Comparison of ENCODE assay signal across 26 cellular contexts in the genomic region with DNA sequence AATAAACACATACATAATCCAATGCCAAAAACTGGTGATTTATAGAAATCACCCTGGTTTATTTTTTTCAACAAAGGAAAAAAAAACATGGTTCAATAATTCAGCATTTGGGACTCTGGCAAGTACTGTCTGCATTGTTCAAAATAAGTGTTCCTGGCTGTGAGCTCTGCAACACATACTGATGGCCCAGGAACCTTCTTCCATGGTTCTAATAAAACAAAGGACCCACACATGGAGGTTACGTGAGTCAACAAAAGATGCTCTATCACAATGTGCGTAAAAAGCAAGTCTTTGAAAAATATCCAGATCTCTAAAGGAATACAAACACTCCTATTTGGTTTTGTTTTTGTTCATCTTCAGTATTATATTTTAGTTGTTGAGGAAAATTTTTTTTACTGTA. TPM values are rescaled to one million over a fixed set of nuclear protein-coding genes. Genes with fewer than 3 reads are reported as not detected.
DNase-seq lines count a peak whose midpoint lies in the region; ATAC-seq, FAIRE-seq and TF ChIP-seq lines count a peak whose summit lies in the region.
"Had no signal": no experiment of that assay in that cellular context is flagged by ENCODE, and none has a peak within 500 bp of the region (broad histone marks: within the 10 kb centered on the region; RNA-seq: fewer than 3 reads in every experiment).

No MANE protein-coding gene starts in this region.

- H3K9me3 Mint-ChIP-seq in natural killer cell, result no peaks in the 10 kb centered on the region
- H3K9me3 Mint-ChIP-seq in natural killer cell treated with Interleukin-12 subunit alpha and Interleukin-12 subunit beta and Interleukin-15 and Interleukin-18, amount 100 ng/mL, for 72 hours, result no peaks in the 10 kb centered on the region
- H3K9me3 Mint-ChIP-seq: HFFc6 had no signal

- H3K36me3 Mint-ChIP-seq in natural killer cell, result peaks cover 30% of the 10 kb centered on the region
- H3K36me3 Mint-ChIP-seq in natural killer cell treated with Interleukin-12 subunit alpha and Interleukin-12 subunit beta and Interleukin-15 and Interleukin-18, amount 100 ng/mL, for 72 hours, result peaks cover 19% of the 10 kb centered on the region

- H3K4me1 ChIP-seq in osteoblast (ENCODE audit: insufficient read depth, low read length) (peaks cover 9% of the 10 kb centered on the region), kidney (ENCODE audit: control insufficient read depth in 1 of 2, insufficient read depth in 1 of 2, low read depth in 1 of 2, low read length in 2 of 2) (no peaks in the 10 kb centered on the region)
- H3K4me1 ChIP-seq: A549, adrenal gland, BE2C, colonic mucosa had no signal

- no peak for TF ChIP-seq CTCF in natural killer cell (IDR thresholded peaks at IDR 0.05)
- TF ChIP-seq CTCF in osteoblast (IDR thresholded peaks at IDR 0.05; ENCODE audit: extremely low read depth, low read depth, low read length), result no peak
- no peak for TF ChIP-seq CTCF in kidney (IDR thresholded peaks at IDR 0.05; ENCODE audit: borderline replicate concordance, extremely low read depth, insufficient read depth)

- H3K27me3 ChIP-seq in osteoblast (ENCODE audit: insufficient read depth, low read length) (no peaks in the 10 kb centered on the region), MG63 (no peaks in the 10 kb centered on the region)
- H3K27me3 ChIP-seq: adrenal gland, BE2C, colonic mucosa, ovary, tibial artery had no signal

- no peaks in the 10 kb centered on the region for H3K9me3 ChIP-seq in osteoblast (ENCODE audit: low read depth, low read length)
- H3K9me3 ChIP-seq in kidney (ENCODE audit: control insufficient read depth in 1 of 2, low read length in 2 of 2), result no peaks in the 10 kb centered on the region
- no peaks in the 10 kb centered on the region for H3K9me3 ChIP-seq in MG63
- H3K9me3 ChIP-seq: A549, adrenal gland, BE2C, colonic mucosa, ovary, tibial artery had no signal

- no peak overlapping the region for H3K4me2 ChIP-seq in osteoblast (ENCODE audit: insufficient read depth, low read length)
- H3K4me2 ChIP-seq: A549 had no signal

- no peak for FAIRE-seq in kidney (lab: Jason Lieb, UNC)
- FAIRE-seq: A549, keratinocyte had no signal

- intact Hi-C loops in natural killer cell (cut with micrococcal nuclease) (no loop called here), kidney (cut with DNase I) (no loop called here)

- no peaks in the 10 kb centered on the region for H3K79me2 ChIP-seq in osteoblast (ENCODE audit: insufficient read depth, low read length)

- H3K27ac ChIP-seq in osteoblast (ENCODE audit: low read depth, low read length), result peak overlapping the region; percentile 62
- H3K27ac ChIP-seq in kidney (ENCODE audit: low read depth in 2 of 2, low read length in 2 of 2), result no peak overlapping the region
- H3K27ac ChIP-seq: A549, adrenal gland, colonic mucosa, ovary, tibial artery had no signal

- no peak for ATAC-seq in natural killer cell
- ATAC-seq in natural killer cell treated with Interleukin-12 subunit alpha and Interleukin-12 subunit beta and Interleukin-15 and Interleukin-18, amount 100 ng/mL, for 72 hours, result no peak
- ATAC-seq in HG02970 (IDR thresholded peaks at IDR 0.05; ENCODE audit: low FRiP score, unreplicated experiment), result no peak
- ATAC-seq: A549; activated CD4-positive, CD25-positive, alpha-beta regulatory T cell treated with anti-CD3 and anti-CD28 coated beads, Interleukin-2, amount 50 U/mL, for 24 hours; Right ventricle myocardium inferior had no signal

- no peak overlapping the region for H3K4me3 ChIP-seq in osteoblast (ENCODE audit: insufficient read depth, low read length)
- H3K4me3 ChIP-seq in kidney (ENCODE audit: low read length in 2 of 2), result no peak overlapping the region
- H3K4me3 ChIP-seq in MG63, result no peak overlapping the region
- H3K4me3 ChIP-seq: A549, adrenal gland, colonic mucosa, lung, ovary, tibial artery had no signal

- peaks cover 8 to 9% of the 10 kb centered on the region in 2 donors for H3K4me1 Mint-ChIP-seq in natural killer cell
- peaks cover 0 to 9% of the 10 kb centered on the region in 2 donors for H3K4me1 Mint-ChIP-seq in natural killer cell treated with Interleukin-12 subunit alpha and Interleukin-12 subunit beta and Interleukin-15 and Interleukin-18, amount 100 ng/mL, for 72 hours (ENCODE audit: low read depth in 2 of 2)

- H3K4me3 Mint-ChIP-seq in natural killer cell, result no peak overlapping the region
- H3K4me3 Mint-ChIP-seq in natural killer cell treated with Interleukin-12 subunit alpha and Interleukin-12 subunit beta and Interleukin-15 and Interleukin-18, amount 100 ng/mL, for 72 hours, result no peak overlapping the region
- H3K4me3 Mint-ChIP-seq: HFFc6 had no signal

- H3K36me3 ChIP-seq in osteoblast (ENCODE audit: insufficient read depth, low read length) (peaks cover 12% of the 10 kb centered on the region), kidney (ENCODE audit: control insufficient read depth in 1 of 2, insufficient read depth in 2 of 2, low read length in 2 of 2) (peaks cover 0 to 2% of the 10 kb centered on the region in 2 donors), MG63 (peaks cover 17% of the 10 kb centered on the region)
- H3K36me3 ChIP-seq: ovary had no signal

- H3K27me3 Mint-ChIP-seq in natural killer cell (ENCODE audit: low read depth in 2 of 2), result no peaks in the 10 kb centered on the region
- H3K27me3 Mint-ChIP-seq in natural killer cell treated with Interleukin-12 subunit alpha and Interleukin-12 subunit beta and Interleukin-15 and Interleukin-18, amount 100 ng/mL, for 72 hours, result no peaks in the 10 kb centered on the region

- peak overlapping the region; percentile 36 to 41 for H3K27ac Mint-ChIP-seq in natural killer cell
- H3K27ac Mint-ChIP-seq in natural killer cell treated with Interleukin-12 subunit alpha and Interleukin-12 subunit beta and Interleukin-15 and Interleukin-18, amount 100 ng/mL, for 72 hours, result no peak overlapping the region
- H3K27ac Mint-ChIP-seq: HFFc6 had no signal

- peak overlapping the region; percentile 87 for H2AFZ ChIP-seq in osteoblast (ENCODE audit: low read length)

- DNase-seq in natural killer cell (no peak), foreskin melanocyte (peak; percentile 51), osteoblast (ENCODE audit: insufficient read length, low spot score, missing footprints) (no peak), T1000 (lab: John Stamatoyannopoulos, UW) (no peak), kidney (no peak), MG63 (no peak)
- DNase-seq in natural killer cell treated with Interleukin-12 subunit alpha and Interleukin-12 subunit beta and Interleukin-15 and Interleukin-18, amount 100 ng/mL, for 72 hours (ENCODE audit: low spot score), result no peak
- DNase-seq: adrenal gland; BE2C; colonic mucosa; DMS53; GDM1; HFFc6; NCI-H2029 treated with DMSO at 0.1 percent for 48 hours; ovary; stimulated activated CD4-positive, alpha-beta T cell treated with anti-CD3 and anti-CD28 coated beads, Interleukin-12 subunit alpha, Interleukin-12 subunit beta, amount 100 ng/mL, for 4 hours; stimulated activated CD4-positive, alpha-beta T cell treated with anti-CD3 and anti-CD28 coated beads, Interleukin-4, amount 100 ng/mL, for 4 hours; stimulated activated naive CD4-positive, alpha-beta T cell treated with Interleukin-2 at 50 U/mL for 16 hours; SW 1271; tibial artery had no signal

- no peak overlapping the region for H3K9ac ChIP-seq in kidney (ENCODE audit: low read length in 2 of 2)

- no peaks in the 10 kb centered on the region for H4K20me1 ChIP-seq in osteoblast (ENCODE audit: insufficient read depth, low read length)

RNA-seq across cellular contexts. Expression of gene C1orf198, which starts 37.9 kb away (rescaled TPM):
- total RNA-seq in natural killer cell, result 1 to 10 TPM; 2.4 to 3.2 (median 3.1) TPM
- 1 to 10 TPM; 2.0 to 3.7 TPM for total RNA-seq in natural killer cell treated with Interleukin-12 subunit alpha and Interleukin-12 subunit beta and Interleukin-15 and Interleukin-18, amount 100 ng/mL, for 72 hours
- 251 and 352 TPM in 2 replicates for total RNA-seq in osteoblast
- 45.3 TPM for total RNA-seq in kidney
- 15.4 TPM for polyA plus RNA-seq in kidney (ENCODE audit: insufficient read depth, low read depth, low replicate concordance)
- 39.5 and 47.1 TPM in 2 replicates for total RNA-seq in MG63 (2014; rRNA removed; shearing (Covaris generic); ENCODE audit: low replicate concordance)

Comparison
In these comparisons a context has a peak if more than half of its experiments do, and no peak if none do; other contexts are left out.
1. H3K27ac Mint-ChIP-seq: peak in natural killer cell (2 of 2); none in natural killer cell treated with Interleukin-12 subunit alpha and Interleukin-12 subunit beta and Interleukin-15 and Interleukin-18, amount 100 ng/mL, for 72 hours (0 of 2).